6 cellular contexts compared by ENCODE assay signal in the genomic region with DNA sequence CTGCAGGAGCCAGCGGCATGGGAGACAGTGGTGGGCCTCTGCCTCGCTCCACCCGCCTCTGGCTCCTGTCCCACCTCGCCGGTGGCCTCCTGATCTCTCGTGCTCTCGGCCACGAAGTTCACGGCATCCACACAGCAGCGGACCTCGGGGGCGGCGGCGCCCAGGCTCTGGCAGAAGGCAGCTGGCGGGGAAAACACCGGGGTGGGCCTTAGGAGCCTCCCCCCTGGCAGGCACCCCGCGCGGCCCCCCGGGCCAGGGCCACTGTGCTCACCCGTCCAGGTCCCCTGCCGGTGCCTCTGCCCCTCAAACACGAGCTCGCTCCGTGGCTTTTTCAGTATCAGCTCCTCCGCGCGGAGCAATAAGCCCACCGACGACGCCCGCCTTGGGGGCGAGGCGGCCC. TPM values are rescaled to one million over a fixed set of nuclear protein-coding genes. Genes with fewer than 3 reads are reported as not detected.
DNase-seq lines count a peak whose midpoint lies in the region; ATAC-seq, FAIRE-seq and TF ChIP-seq lines count a peak whose summit lies in the region.

No MANE protein-coding gene starts in this region.

- TF ChIP-seq CTCF in pancreas (IDR thresholded peaks at IDR 0.05), result no peak

- WGBS in GM23248 (ENCODE audit: low coverage in 1 of 2, low lambda C conversion rate in 2 of 2, missing lambda C conversion rate in 2 of 2), 2 experiments, result 8 to 14% methylated on average over 23 to 27 of the region's 34 CpGs
- WGBS in pancreas, 2 donors, result 8 to 9% methylated on average over 21 to 34 of the region's 34 CpGs

- H2AFZ ChIP-seq in GM23248, result peak overlapping the region; percentile 67

- H3K27ac ChIP-seq in GM23248, result no peak overlapping the region
- peak overlapping the region in 3 of 4 donors; percentile 0 to 28 (median 7) for H3K27ac ChIP-seq in pancreas

- no peaks in the 10 kb centered on the region for H3K9me3 Mint-ChIP-seq in central memory CD8-positive, alpha-beta T cell

- DNase-seq in GM23248, result no peak
- no peak for DNase-seq in central memory CD8-positive, alpha-beta T cell (ENCODE audit: low spot score in 2 of 2)
- DNase-seq in pancreas, result peak in 1 of 6 donors; percentile 63
- no peak for DNase-seq in NCI-H1930 (lab: John Stamatoyannopoulos, UW)
- DNase-seq in epidermal melanocyte (ENCODE audit: insufficient read length, low spot score), result no peak

- H3K9ac ChIP-seq in GM23248, result peak overlapping the region; percentile 81

- no peaks in the 10 kb centered on the region for H3K9me2 ChIP-seq in GM23248 (ENCODE audit: insufficient read depth)

- H4K20me1 ChIP-seq in GM23248 (ENCODE audit: insufficient read depth), result no peaks in the 10 kb centered on the region

- H3K4me3 ChIP-seq in GM23248 (peak overlapping the region; percentile 73), pancreas (peak overlapping the region; percentile 42 to 73 (median 66))

- no peaks in the 10 kb centered on the region for H3K79me2 ChIP-seq in GM23248 (ENCODE audit: insufficient read depth)

- no peaks in the 10 kb centered on the region for H3K27me3 ChIP-seq in GM23248 (replicated peaks; ENCODE audit: insufficient read depth)
- H3K27me3 ChIP-seq in pancreas, result no peaks in the 10 kb centered on the region

- peaks cover 29% of the 10 kb centered on the region for H3K36me3 Mint-ChIP-seq in central memory CD8-positive, alpha-beta T cell (ENCODE audit: insufficient read depth)

- H3F3A ChIP-seq in GM23248 (ENCODE audit: insufficient read depth), result peaks cover 20% of the 10 kb centered on the region; the same call in 1 of the 2 replicates

- no peaks in the 10 kb centered on the region for H3K9me3 ChIP-seq in GM23248 (ENCODE audit: low read depth)
- no peaks in the 10 kb centered on the region for H3K9me3 ChIP-seq in pancreas

- H3K4me2 ChIP-seq in GM23248 (ENCODE audit: unreplicated experiment), result peak overlapping the region; percentile 58

- H3K4me1 Mint-ChIP-seq in central memory CD8-positive, alpha-beta T cell, result peaks cover 42% of the 10 kb centered on the region

- in situ Hi-C loops in GM23248 (cut with MboI), result loop anchor here (10.0 kb wide), 1 partner anchor 184 kb away; the partner anchor contains the start of gene ARRB2

- no peak for FAIRE-seq in pancreas (lab: Jason Lieb, UNC)

- H3K27me3 Mint-ChIP-seq in central memory CD8-positive, alpha-beta T cell, result no peaks in the 10 kb centered on the region

- H3K4me3 Mint-ChIP-seq in central memory CD8-positive, alpha-beta T cell, result peak overlapping the region; percentile 84

- H3K4me1 ChIP-seq in GM23248 (ENCODE audit: insufficient read depth) (0 out of 2 replicates have a peak, but pooled peaks cover 5% of the 10 kb centered on the region), pancreas (peaks cover 0 to 9% (median 4%) of the 10 kb centered on the region in 3 donors)

- H3K36me3 ChIP-seq in GM23248 (ENCODE audit: low read depth), result no peaks in the 10 kb centered on the region
- peaks cover 0 to 11% (median 5%) of the 10 kb centered on the region in 3 donors for H3K36me3 ChIP-seq in pancreas

- ATAC-seq in central memory CD8-positive, alpha-beta T cell (replicated peaks; ENCODE audit: extremely low read depth, poor library complexity, severe bottlenecking), result no peak
- peak in 3 of 4 donors; percentile 0 to 12 (median 5) for ATAC-seq in pancreas
- ATAC-seq in GM19351 (IDR thresholded peaks at IDR 0.05; ENCODE audit: unreplicated experiment), result no peak

- intact Hi-C loops in pancreas (cut with DNase I), result loop anchor here (10.0 kb wide), 3 partner anchors 104 to 184 kb away; partner anchors contain the start of genes ARRB2 (in 1 of the 3), CXCL16 (in 1 of the 3), MED11 (in 1 of the 3) and PSMB6 (in 1 of the 3)

- H3K27ac Mint-ChIP-seq in central memory CD8-positive, alpha-beta T cell (ENCODE audit: low read depth), result peak overlapping the region; percentile 94

RNA-seq across cellular contexts. Expression of gene C17orf107, which starts 0.4 kb away (rescaled TPM):
- 3.8 and 8.8 TPM in 2 replicates for total RNA-seq in GM23248 (2014; rRNA removed; shearing (Covaris generic))
- polyA plus RNA-seq in GM23248 (2016; fragmentation: Nextera tagmentation; extraction: Ambion mirVana) (2.7 and 3.9 TPM in 2 replicates), pancreas (1 to 10 TPM; 1.9 to 2.7 TPM)
- total RNA-seq in pancreas, result 1 to 10 TPM; 2.8 to 6.9 (median 3.1) TPM

RNA-seq across cellular contexts. Expression of gene CHRNE, which starts 4.0 kb away (rescaled TPM):
- total RNA-seq in GM23248 (2014; rRNA removed; shearing (Covaris generic)), result 0.13 and 0.86 TPM in 2 replicates
- 0.63 and 0.84 TPM in 2 replicates for polyA plus RNA-seq in GM23248 (2016; fragmentation: Nextera tagmentation; extraction: Ambion mirVana)
- total RNA-seq in pancreas, result 1 to 10 TPM in 5 of 6 donors, under 1 TPM in 1; 0.76 to 2.0 (median 1.5) TPM
- 1 to 10 TPM in 1 of 2 donors, under 1 TPM in 1; 0.77 to 1.1 TPM for polyA plus RNA-seq in pancreas

RNA-seq across cellular contexts. Expression of gene GP1BA, which starts 33.1 kb away (rescaled TPM):
- not detected in 2 replicates for total RNA-seq in GM23248 (2014; rRNA removed; shearing (Covaris generic))
- polyA plus RNA-seq in GM23248 (2016; fragmentation: Nextera tagmentation; extraction: Ambion mirVana) (0.18 TPM in 1 of 2 replicates, not detected in the other), pancreas (under 1 TPM in 1 of 2 donors, not detected in 1; 0.11 TPM)
- total RNA-seq in pancreas, result under 1 TPM in 3 of 6 donors, not detected in 3; 0.06 to 0.37 (median 0.15) TPM

RNA-seq across cellular contexts. Expression of gene SLC25A11, which starts 40.9 kb away (rescaled TPM):
- 68.5 and 131 TPM in 2 replicates for total RNA-seq in GM23248 (2014; rRNA removed; shearing (Covaris generic))
- polyA plus RNA-seq in GM23248 (2016; fragmentation: Nextera tagmentation; extraction: Ambion mirVana), result 71.4 and 73.2 TPM in 2 replicates
- 10 to 100 TPM; 10.9 to 23.3 (median 21.4) TPM for total RNA-seq in pancreas
- polyA plus RNA-seq in pancreas, result 10 to 100 TPM; 20.6 to 25.5 TPM

RNA-seq across cellular contexts. Expression of gene RNF167, which starts 41.1 kb away (rescaled TPM):
- 19.8 and 31.7 TPM in 2 replicates for total RNA-seq in GM23248 (2014; rRNA removed; shearing (Covaris generic))
- polyA plus RNA-seq in GM23248 (2016; fragmentation: Nextera tagmentation; extraction: Ambion mirVana) (34.2 and 36.6 TPM in 2 replicates), pancreas (100 to 1,000 TPM; 102 to 118 TPM)
- total RNA-seq in pancreas, result 10 to 100 TPM; 40.8 to 64.5 (median 46.7) TPM

Comparison
In these comparisons a context has a peak if more than half of its experiments do, and no peak if none do; other contexts are left out.
1. ATAC-seq: peak in pancreas (3 of 4); none in central memory CD8-positive, alpha-beta T cell (single experiment) and GM19351 (single experiment).